In genomic region chr20:22905667-22906066, GRCh38 we compare ENCODE assay signal across 10 cellular contexts.
DNase-seq lines count a peak whose midpoint lies in the region; ATAC-seq and TF ChIP-seq lines count a peak whose summit lies in the region.
"Had no signal": no experiment of that assay in that cellular context is flagged by ENCODE, and none has a peak within 500 bp of the region (broad histone marks: within the 10 kb centered on the region; RNA-seq: fewer than 3 reads in every experiment).

No MANE protein-coding gene starts in this region.

- ATAC-seq in GM21786 (IDR thresholded peaks at IDR 0.05; ENCODE audit: unreplicated experiment) (peak; percentile 45), omental fat pad (ENCODE audit: low FRiP score) (peak; percentile 14)

- peak; percentile 59 for DNase-seq in GM03348 (ENCODE audit: low spot score)
- peak; percentile 25 for DNase-seq in cerebellar cortex (ENCODE audit: low spot score)
- no peak for DNase-seq in omental fat pad (ENCODE audit: low spot score)
- DNase-seq in NCI-H2081 treated with DMSO at 0.1 percent for 48 hours (lab: John Stamatoyannopoulos, UW), result no peak
- DNase-seq in SIG-M5 (lab: John Stamatoyannopoulos, UW), result no peak
- no peak for DNase-seq in NCI-H2227 treated with DMSO at 0.1 percent for 48 hours (lab: John Stamatoyannopoulos, UW)
- no peak for DNase-seq in NCI-H748 (lab: John Stamatoyannopoulos, UW; ENCODE audit: unreplicated experiment)
- DNase-seq: activated T-cell treated with anti-CD3 and anti-CD28 coated beads for 4 hours, esophagus squamous epithelium had no signal

- TF ChIP-seq CTCF in omental fat pad (IDR thresholded peaks at IDR 0.05), result no peak

Comparison
In these comparisons a context has a peak if more than half of its experiments do, and no peak if none do; other contexts are left out.
1. DNase-seq: peak in GM03348 (single experiment) and cerebellar cortex (single experiment); none in omental fat pad (single experiment), NCI-H2081 treated with DMSO at 0.1 percent for 48 hours (single experiment), SIG-M5 (single experiment), NCI-H2227 treated with DMSO at 0.1 percent for 48 hours (single experiment) and NCI-H748 (single experiment).